8 cellular contexts compared by ENCODE assay signal in genomic region chr12:8696402-8697100, GRCh38. TPM values are rescaled to one million over a fixed set of nuclear protein-coding genes. Genes with fewer than 3 reads are reported as not detected.
DNase-seq lines count a peak whose midpoint lies in the region; ATAC-seq and TF ChIP-seq lines count a peak whose summit lies in the region.

No MANE protein-coding gene starts in this region.

- intact Hi-C loops in left colon (cut with DNase I, micrococcal nuclease): no loop called here

- ATAC-seq in HG03457 (IDR thresholded peaks at IDR 0.05; ENCODE audit: unreplicated experiment) (no peak), left colon (no peak)

- H3K4me3 ChIP-seq in HAP-1 (peak overlapping the region; percentile 89), foreskin fibroblast (ENCODE audit: low read depth in 1 of 2, low read length in 2 of 2) (peak overlapping the region; percentile 76 to 92), skeletal muscle cell (ENCODE audit: low read depth, low read length) (peak overlapping the region; percentile 95)

- in situ Hi-C loops in HAP-1 (cut with MboI; ENCODE audit: low sequenced_read_pairs): no loop called here

- peaks cover 22% of the 10 kb centered on the region for H3K4me1 ChIP-seq in HAP-1

- H3K27ac ChIP-seq in VCaP: peak overlapping the region; percentile 93

- DNase-seq in HAP-1 (ENCODE audit: low spot score in 2 of 2): no peak
- DNase-seq in foreskin fibroblast: no peak
- DNase-seq in skeletal muscle cell (ENCODE audit: low read depth): no peak
- DNase-seq in left colon: no peak
- DNase-seq in ureter (ENCODE audit: low spot score): no peak
- DNase-seq in GM03348 (ENCODE audit: low spot score): no peak

- no peak for TF ChIP-seq CTCF in VCaP (conservative IDR thresholded peaks at IDR 0.05)
- TF ChIP-seq CTCF in foreskin fibroblast (IDR thresholded peaks at IDR 0.05; ENCODE audit: low read depth, low read length): no peak

- no peaks in the 10 kb centered on the region for H3K27me3 ChIP-seq in HAP-1 (ENCODE audit: low read depth)

- peaks cover 3% of the 10 kb centered on the region for H3K36me3 ChIP-seq in HAP-1 (replicated peaks)

- H3K9me3 ChIP-seq in HAP-1: no peaks in the 10 kb centered on the region

RNA-seq across cellular contexts. Expression of gene RIMKLB, which starts 1.2 kb away (rescaled TPM):
- total RNA-seq in left colon: 1 to 10 TPM; 4.9 to 8.9 TPM
- 43.4 TPM for total RNA-seq in ureter

RNA-seq across cellular contexts. Expression of gene MFAP5, which starts 33.9 kb away (rescaled TPM):
- 10 to 100 TPM; 10.9 to 18.4 TPM for total RNA-seq in left colon
- total RNA-seq in ureter: 17.0 TPM
